Comparison of ENCODE assay signal across 11 cellular contexts in the genomic region with DNA sequence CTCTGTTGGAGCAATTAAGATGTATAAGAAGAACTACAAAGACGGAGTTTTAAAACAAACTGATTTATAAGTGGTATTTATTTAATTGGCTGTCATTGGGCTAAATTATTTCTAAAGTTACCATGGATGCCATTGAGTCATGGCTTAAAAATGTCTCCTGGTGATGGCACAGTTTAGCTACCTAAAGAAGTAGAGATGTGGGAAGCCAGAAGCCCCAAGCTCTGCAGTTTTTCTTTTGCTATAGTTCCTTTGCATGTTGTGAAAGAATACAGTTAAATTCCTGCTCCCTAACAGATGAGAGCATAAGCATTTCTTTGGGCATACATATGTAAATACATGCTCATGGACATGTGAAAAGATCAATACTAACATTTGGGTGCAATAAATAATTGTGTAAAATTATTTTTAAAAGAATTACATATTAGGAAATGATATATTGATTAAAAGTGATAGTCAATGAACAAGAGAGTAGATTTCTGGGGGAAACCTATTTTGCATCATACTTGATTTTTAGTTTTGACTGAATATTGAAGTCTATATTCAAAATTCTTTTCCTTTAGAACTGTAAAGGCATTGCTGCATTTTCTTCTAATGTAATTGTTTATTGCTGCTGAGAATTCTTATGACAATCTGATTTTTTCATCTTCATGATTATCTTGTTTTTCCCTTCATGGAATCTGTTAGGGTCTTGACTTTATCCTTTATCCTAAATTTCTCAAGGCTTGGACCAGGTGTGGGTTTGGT. TPM values are rescaled to one million over a fixed set of nuclear protein-coding genes. Genes with fewer than 3 reads are reported as not detected.
A peak's percentile ranks its signal among the peaks of the same experiment; 100 is the strongest.
DNase-seq lines count a peak whose midpoint lies in the region; ATAC-seq, FAIRE-seq and TF ChIP-seq lines count a peak whose summit lies in the region.
"Had no signal": no experiment of that assay in that cellular context is flagged by ENCODE, and none has a peak within 500 bp of the region (broad histone marks: within the 10 kb centered on the region; RNA-seq: fewer than 3 reads in every experiment).

No MANE protein-coding gene starts in this region.

- H3K27me3 ChIP-seq in GM23248 (replicated peaks; ENCODE audit: insufficient read depth), result no peaks in the 10 kb centered on the region
- no peaks in the 10 kb centered on the region for H3K27me3 ChIP-seq in hepatocyte
- H3K27me3 ChIP-seq: transverse colon had no signal

- peaks cover 57% of the 10 kb centered on the region for H3K4me1 Mint-ChIP-seq in activated CD4-positive, alpha-beta memory T cell treated with anti-CD3 and anti-CD28 coated beads for 36 hours (ENCODE audit: low read depth)

- H3K36me3 ChIP-seq in GM23248 (ENCODE audit: low read depth), result no peaks in the 10 kb centered on the region
- H3K36me3 ChIP-seq in hepatocyte (replicated peaks; ENCODE audit: insufficient read depth, low read depth), result no peaks in the 10 kb centered on the region

- intact Hi-C loops in activated CD4-positive, alpha-beta memory T cell treated with anti-CD3 and anti-CD28 coated beads for 36 hours (cut with micrococcal nuclease), result loop anchor here (5.0 kb wide), 1 partner anchor 698 kb away; no protein-coding TSS in a partner anchor

- in situ Hi-C loops in GM23248 (cut with MboI), result no loop called here

- H3K27ac ChIP-seq in A549 (no peak overlapping the region), GM23248 (peak overlapping the region; percentile 89; the same call in 1 of the 2 replicates), hepatocyte (no peak overlapping the region)

- H3K4me1 ChIP-seq in A549 (peaks cover 15% of the 10 kb centered on the region), GM23248 (ENCODE audit: insufficient read depth) (peaks cover 17% of the 10 kb centered on the region), hepatocyte (ENCODE audit: insufficient read depth) (peaks cover 7% of the 10 kb centered on the region)

- H3K79me2 ChIP-seq in GM23248 (ENCODE audit: insufficient read depth) (peaks cover 71% of the 10 kb centered on the region), hepatocyte (peaks cover 66% of the 10 kb centered on the region)

- H3F3A ChIP-seq in GM23248 (ENCODE audit: insufficient read depth), result no peaks in the 10 kb centered on the region

- peak overlapping the region; percentile 68; the same call in 2 of the 3 replicates for H3K4me3 ChIP-seq in A549
- H3K4me3 ChIP-seq in GM23248, result peak overlapping the region; percentile 97
- H3K4me3 ChIP-seq in hepatocyte, result no peak overlapping the region

- no peak for DNase-seq in A549 (ENCODE audit: low read depth in 1 of 2, low spot score in 1 of 2)
- peak; percentile 40 for DNase-seq in GM23248
- no peak for DNase-seq in activated CD4-positive, alpha-beta memory T cell treated with anti-CD3 and anti-CD28 coated beads for 36 hours
- no peak for DNase-seq in hepatocyte (ENCODE audit: low spot score)
- DNase-seq in Kasumi-1 (lab: John Stamatoyannopoulos, UW), result no peak
- DNase-seq in NCI-H774 (lab: John Stamatoyannopoulos, UW), result no peak
- DNase-seq: cerebellar nuclear complex, NCI-H2081 treated with DMSO at 0.1 percent for 48 hours, transverse colon had no signal

- H3K4me2 ChIP-seq in A549 (peak overlapping the region; percentile 79), GM23248 (ENCODE audit: unreplicated experiment) (peak overlapping the region; percentile 94), hepatocyte (peak overlapping the region; percentile 91)

- no peak overlapping the region for H3K27ac Mint-ChIP-seq in activated CD4-positive, alpha-beta memory T cell treated with anti-CD3 and anti-CD28 coated beads for 36 hours

- H4K20me1 ChIP-seq in GM23248 (ENCODE audit: insufficient read depth), result no peaks in the 10 kb centered on the region
- peaks cover 5% of the 10 kb centered on the region for H4K20me1 ChIP-seq in hepatocyte (ENCODE audit: insufficient read depth, poor library complexity, severe bottlenecking)

- H3K27me3 Mint-ChIP-seq in activated CD4-positive, alpha-beta memory T cell treated with anti-CD3 and anti-CD28 coated beads for 36 hours, result no peaks in the 10 kb centered on the region

- POLR2A ChIA-PET in A549 (lab: Yijun Ruan, JAX), result no interaction called here
- POLR2A ChIA-PET in activated CD4-positive, alpha-beta memory T cell treated with anti-CD3 and anti-CD28 coated beads for 36 hours (lab: Charles Lee), result no interaction called here

- H3K9me3 Mint-ChIP-seq in activated CD4-positive, alpha-beta memory T cell treated with anti-CD3 and anti-CD28 coated beads for 36 hours, result no peaks in the 10 kb centered on the region

- H2AFZ ChIP-seq in GM23248, result no peak overlapping the region
- H2AFZ ChIP-seq in hepatocyte, result no peak overlapping the region

- 79% methylated on average over 1 of the region's 1 CpG for WGBS in A549 (ENCODE audit: missing lambda C conversion rate)
- 85 to 86% methylated on average over 1 of the region's 1 CpG for WGBS in GM23248 (ENCODE audit: low coverage in 1 of 2, low lambda C conversion rate in 2 of 2, missing lambda C conversion rate in 2 of 2), 2 experiments
- WGBS in hepatocyte (ENCODE audit: low lambda C conversion rate, missing lambda C conversion rate), result 80% methylated on average over 1 of the region's 1 CpG

- ATAC-seq in A549 (no peak), GM21528 (IDR thresholded peaks at IDR 0.05; ENCODE audit: low FRiP score, unreplicated experiment) (no peak), HG03565 (IDR thresholded peaks at IDR 0.05; ENCODE audit: unreplicated experiment) (no peak)

- no peak for TF ChIP-seq EP300 in A549 (IDR thresholded peaks at IDR 0.05)

- CTCF ChIA-PET in A549 (lab: Yijun Ruan, JAX), result no interaction called here
- CTCF ChIA-PET in activated CD4-positive, alpha-beta memory T cell treated with anti-CD3 and anti-CD28 coated beads for 36 hours (lab: Charles Lee), result no interaction called here

- peaks cover 14% of the 10 kb centered on the region for H3K36me3 Mint-ChIP-seq in activated CD4-positive, alpha-beta memory T cell treated with anti-CD3 and anti-CD28 coated beads for 36 hours

- TF ChIP-seq RAD21 in A549 (conservative IDR thresholded peaks at IDR 0.05 in 1 of 2, IDR thresholded peaks at IDR 0.05 in 1 of 2), result no peak

- no peak for FAIRE-seq in A549 (lab: Jason Lieb, UNC)

- TF ChIP-seq CTCF in A549 (IDR thresholded peaks at IDR 0.05) (no peak), hepatocyte (IDR thresholded peaks at IDR 0.05; ENCODE audit: poor library complexity) (no peak)

- peak overlapping the region; percentile 96; the same call in 1 of the 2 replicates for H3K9ac ChIP-seq in GM23248

- peak overlapping the region; percentile 93 for H3K4me3 Mint-ChIP-seq in activated CD4-positive, alpha-beta memory T cell treated with anti-CD3 and anti-CD28 coated beads for 36 hours

- H3K9me3 ChIP-seq in A549 (no peaks in the 10 kb centered on the region), GM23248 (ENCODE audit: low read depth) (no peaks in the 10 kb centered on the region), hepatocyte (ENCODE audit: low read depth) (no peaks in the 10 kb centered on the region)
- H3K9me3 ChIP-seq: transverse colon had no signal

- H3K9me2 ChIP-seq in GM23248 (ENCODE audit: insufficient read depth) (no peaks in the 10 kb centered on the region), hepatocyte (replicated peaks; ENCODE audit: insufficient read depth) (no peaks in the 10 kb centered on the region)

- TF ChIP-seq POLR2A in A549 (IDR thresholded peaks at IDR 0.05; ENCODE audit: low read length), result no peak

TF ChIP-seq in A549, 52 proteins besides CTCF, POLR2A, EP300 and RAD21:
- no peak for TF ChIP-seq NR3C1 (IDR thresholded peaks at IDR 0.05)
- no peak for TF ChIP-seq BHLHE40 (IDR thresholded peaks at IDR 0.05; ENCODE audit: low read depth, low read length)
- no peak for TF ChIP-seq SREBF2 (IDR thresholded peaks at IDR 0.05)
- TF ChIP-seq MAZ (IDR thresholded peaks at IDR 0.05; ENCODE audit: borderline replicate concordance, low read depth, low read length), result no peak
- TF ChIP-seq MYC (IDR thresholded peaks at IDR 0.05; ENCODE audit: borderline replicate concordance, low read length), result no peak

RNA-seq across cellular contexts. Expression of gene OPA1, which starts 2.1 kb away (rescaled TPM):
- polyA plus RNA-seq in A549 (2011; rRNA removed), result 50.4 and 54.4 TPM in 2 replicates
- 8.4 and 9.1 TPM in 2 replicates for polyA plus RNA-seq in A549 (2012; cell fraction: cytosol; rRNA removed)
- 5.4 and 7.9 TPM in 2 replicates for polyA plus RNA-seq in A549 (2012; cell fraction: nucleus; rRNA removed)
- 29.6 to 36.4 TPM (median 31.7 TPM) in 3 replicates for polyA plus RNA-seq in A549 (2017; fragmentation: RNase III; extraction: RNeasy Plus Mini Kit Qiagen cat#74134 plus additional on column Dnase treatment)
- polyA minus RNA-seq in A549 (2011; rRNA and poly(A)+ RNA removed), result 46.2 and 54.7 TPM in 2 replicates
- total RNA-seq in GM23248 (2014; rRNA removed; shearing (Covaris generic)), result 42.2 and 51.5 TPM in 2 replicates
- 29.0 and 31.7 TPM in 2 replicates for polyA plus RNA-seq in GM23248 (2016; fragmentation: Nextera tagmentation; extraction: Ambion mirVana)
- 10 to 100 TPM; 92.6 to 92.7 TPM for total RNA-seq in activated CD4-positive, alpha-beta memory T cell treated with anti-CD3 and anti-CD28 coated beads for 36 hours
- 49.0 TPM in 2 replicates for total RNA-seq in hepatocyte
- 15.0 and 17.7 TPM in 2 replicates for polyA plus RNA-seq in hepatocyte

RNA-seq across cellular contexts. Expression of gene ATP13A4, which starts 40.4 kb away (rescaled TPM):
- polyA plus RNA-seq in A549 (2011; rRNA removed) (0.10 and 0.16 TPM in 2 replicates), A549 (2017; fragmentation: RNase III; extraction: RNeasy Plus Mini Kit Qiagen cat#74134 plus additional on column Dnase treatment) (0.05 to 0.09 TPM in 2 of 3 replicates, not detected in the other), GM23248 (2016; fragmentation: Nextera tagmentation; extraction: Ambion mirVana) (not detected in 2 replicates), hepatocyte (5.2 and 7.1 TPM in 2 replicates)
- polyA plus RNA-seq in A549 (2012; cell fraction: cytosol; rRNA removed), result 0.04 TPM in 1 of 2 replicates, not detected in the other
- not detected in 2 replicates for polyA plus RNA-seq in A549 (2012; cell fraction: nucleus; rRNA removed)
- 0.10 and 0.74 TPM in 2 replicates for polyA minus RNA-seq in A549 (2011; rRNA and poly(A)+ RNA removed)
- not detected in 2 replicates for total RNA-seq in GM23248 (2014; rRNA removed; shearing (Covaris generic))
- total RNA-seq in activated CD4-positive, alpha-beta memory T cell treated with anti-CD3 and anti-CD28 coated beads for 36 hours, result 1 to 10 TPM; 2.7 to 3.2 TPM
- total RNA-seq in hepatocyte, result 14.2 and 18.2 TPM in 2 replicates
